15 cellular contexts compared by ENCODE assay signal in the genomic region with DNA sequence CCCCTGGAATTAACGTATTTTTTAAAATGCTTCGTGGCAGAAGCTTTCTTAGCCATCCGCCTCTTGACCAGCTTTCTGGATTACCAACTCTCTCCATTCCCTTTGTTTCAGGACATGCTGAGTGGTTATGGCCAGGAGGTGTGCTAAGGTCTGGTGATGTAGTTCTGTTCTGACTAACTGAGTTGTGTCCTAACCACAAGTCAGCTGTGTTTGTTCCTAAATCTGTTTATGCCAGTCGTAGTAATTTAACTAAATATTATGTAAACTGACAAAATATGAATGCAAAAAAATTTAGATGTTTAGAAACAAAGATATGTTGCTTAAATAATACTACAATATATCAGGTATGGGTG.
DNase-seq lines count a peak whose midpoint lies in the region; ATAC-seq, FAIRE-seq and TF ChIP-seq lines count a peak whose summit lies in the region.
"Had no signal": no experiment of that assay in that cellular context is flagged by ENCODE, and none has a peak within 500 bp of the region (broad histone marks: within the 10 kb centered on the region; RNA-seq: fewer than 3 reads in every experiment).

No MANE protein-coding gene starts in this region.

- CTCF ChIA-PET in A673 (lab: Charles Lee): no interaction called here

- H3K27ac ChIP-seq in VCaP (peak overlapping the region; percentile 35), pancreas (peak overlapping the region in 2 of 4 donors; percentile 30 to 50), A673 (ENCODE audit: low read depth, low read length, poor library complexity, severe bottlenecking) (no peak overlapping the region)
- H3K27ac ChIP-seq: foreskin keratinocyte had no signal

- H3K4me1 ChIP-seq in pancreas (peaks cover 0 to 17% (median 4%) of the 10 kb centered on the region in 3 donors), A673 (ENCODE audit: insufficient read depth, low read length, poor library complexity, severe bottlenecking) (no peaks in the 10 kb centered on the region)
- H3K4me1 ChIP-seq: foreskin keratinocyte had no signal

- no peaks in the 10 kb centered on the region for H3K9me3 ChIP-seq in pancreas
- no peaks in the 10 kb centered on the region for H3K9me3 ChIP-seq in A673 (ENCODE audit: low read depth, low read length, poor library complexity, severe bottlenecking)

- peaks cover 8 to 9% of the 10 kb centered on the region in 2 donors for H3K36me3 Mint-ChIP-seq in activated naive CD4-positive, alpha-beta T cell treated with anti-CD3 and anti-CD28 coated beads, Interleukin-2, amount 50 U/mL, for 72 hours

- TF ChIP-seq CTCF in VCaP (conservative IDR thresholded peaks at IDR 0.05): no peak
- TF ChIP-seq CTCF in pancreas (IDR thresholded peaks at IDR 0.05): no peak
- TF ChIP-seq CTCF in A673 (conservative IDR thresholded peaks at IDR 0.05; ENCODE audit: low read depth, low read length): no peak

- ATAC-seq in GM18861 (IDR thresholded peaks at IDR 0.05; ENCODE audit: unreplicated experiment) (peak; percentile 87), pancreas (peak in 3 of 4 donors; percentile 47 to 64 (median 56)), GM21447 (IDR thresholded peaks at IDR 0.05; ENCODE audit: unreplicated experiment) (no peak)
- ATAC-seq in activated naive CD4-positive, alpha-beta T cell treated with anti-CD3 and anti-CD28 coated beads, Interleukin-2, amount 50 U/mL, for 72 hours: no peak
- ATAC-seq: activated CD4-positive, alpha-beta T cell treated with anti-CD3 and anti-CD28 coated beads for 36 hours; foreskin keratinocyte; SK-N-SH treated with all-trans-retinoic acid at 6 μM for 48 hours had no signal

- BruUV-seq in A673 (replicated peaks; lab: Mats Ljungman, UMichigan): no TSS peak

- WGBS in pancreas, 2 donors: 65 to 69% methylated on average over 4 of the region's 4 CpGs

- H3K27ac Mint-ChIP-seq in activated naive CD4-positive, alpha-beta T cell treated with anti-CD3 and anti-CD28 coated beads, Interleukin-2, amount 50 U/mL, for 72 hours: no peak overlapping the region
- H3K27ac Mint-ChIP-seq: activated CD4-positive, alpha-beta T cell treated with anti-CD3 and anti-CD28 coated beads for 36 hours; CD4-positive, alpha-beta memory T cell; nephron progenitor cell had no signal

- peaks cover 0 to 5% of the 10 kb centered on the region in 2 donors for H3K9me3 Mint-ChIP-seq in activated naive CD4-positive, alpha-beta T cell treated with anti-CD3 and anti-CD28 coated beads, Interleukin-2, amount 50 U/mL, for 72 hours

- DNase-seq in HCEC 1CT (peak; percentile 62), pancreas (no peak), SIG-M5 (lab: John Stamatoyannopoulos, UW) (no peak), A673 (ENCODE audit: low spot score) (no peak)
- DNase-seq in activated naive CD4-positive, alpha-beta T cell treated with anti-CD3 and anti-CD28 coated beads, Interleukin-2, amount 50 U/mL, for 72 hours (ENCODE audit: low spot score in 2 of 2): no peak
- DNase-seq: activated CD4-positive, alpha-beta T cell treated with anti-CD3 and anti-CD28 coated beads for 36 hours; CD4-positive, alpha-beta memory T cell; foreskin keratinocyte; GOT3; NCI-H524 treated with DMSO at 0.1 percent for 48 hours; nephron progenitor cell had no signal

- POLR2A ChIA-PET in A673 (lab: Charles Lee; ENCODE audit: low non-redundant PET): no interaction called here

- H3K36me3 ChIP-seq in pancreas (no peaks in the 10 kb centered on the region), A673 (ENCODE audit: insufficient read depth, low read length, poor library complexity, severe bottlenecking) (no peaks in the 10 kb centered on the region)

- H3K4me3 ChIP-seq in pancreas (no peak overlapping the region), A673 (ENCODE audit: low read depth, low read length, poor library complexity, severe bottlenecking) (no peak overlapping the region)

- H3K27me3 ChIP-seq in pancreas (no peaks in the 10 kb centered on the region), A673 (replicated peaks; ENCODE audit: insufficient read depth, low read depth, low read length, poor library complexity) (no peaks in the 10 kb centered on the region)
- H3K27me3 ChIP-seq: foreskin keratinocyte had no signal

- no peak for FAIRE-seq in pancreas (lab: Jason Lieb, UNC)

- intact Hi-C loops in pancreas (cut with DNase I) (no loop called here), A673 (cut with micrococcal nuclease; ENCODE audit: unreplicated experiment) (no loop called here)

Comparison
In these comparisons a context has a peak if more than half of its experiments do, and no peak if none do; other contexts are left out.
1. ATAC-seq: peak in GM18861 (single experiment) and pancreas (3 of 4); none in activated naive CD4-positive, alpha-beta T cell treated with anti-CD3 and anti-CD28 coated beads, Interleukin-2, amount 50 U/mL, for 72 hours (0 of 2) and GM21447 (single experiment).